In genomic region chr2:187689372-187689771, GRCh38 we compare ENCODE assay signal across 17 cellular contexts.
DNase-seq lines count a peak whose midpoint lies in the region; ATAC-seq and TF ChIP-seq lines count a peak whose summit lies in the region.
"Had no signal": no experiment of that assay in that cellular context is flagged by ENCODE, and none has a peak within 500 bp of the region (broad histone marks: within the 10 kb centered on the region; RNA-seq: fewer than 3 reads in every experiment).

No MANE protein-coding gene starts in this region.

- CTCF ChIA-PET in SK-N-SH (lab: Yijun Ruan, JAX), result no interaction called here

- 0 out of 2 replicates have a peak overlapping the region, but pooled peaks have one; percentile 27 for H2AFZ ChIP-seq in SK-N-SH (ENCODE audit: low read depth)
- H2AFZ ChIP-seq: neural progenitor cell had no signal

- H3K4me3 ChIP-seq in SK-N-SH (ENCODE audit: low read depth in 2 of 2, low read length in 1 of 2) (no peak overlapping the region), fibroblast of villous mesenchyme (ENCODE audit: low read depth, low read length) (no peak overlapping the region), spleen (no peak overlapping the region), body of pancreas (no peak overlapping the region), upper lobe of right lung (no peak overlapping the region)
- H3K4me3 ChIP-seq: neural progenitor cell had no signal

- no peak for TF ChIP-seq RAD21 in SK-N-SH (IDR thresholded peaks at IDR 0.05; ENCODE audit: low read length)

- no peaks in the 10 kb centered on the region for H3K9me2 ChIP-seq in SK-N-SH

- peaks cover 5% of the 10 kb centered on the region for H3F3A ChIP-seq in SK-N-SH (replicated peaks; ENCODE audit: insufficient read depth)

- TF ChIP-seq EP300 in SK-N-SH (IDR thresholded peaks at IDR 0.05; ENCODE audit: borderline replicate concordance in 1 of 2, low read depth in 1 of 2, low read length in 1 of 2), result no peak

- no peaks in the 10 kb centered on the region for H3K79me2 ChIP-seq in SK-N-SH (ENCODE audit: insufficient read depth)

- intact Hi-C loops in spleen (cut with DNase I; ENCODE audit: low total_unique reads), result no loop called here
- intact Hi-C loops in body of pancreas (cut with DNase I), result no loop called here
- intact Hi-C loops in upper lobe of right lung (cut with DNase I), result no loop called here

- H3K4me1 ChIP-seq in SK-N-SH (ENCODE audit: control insufficient read depth in 1 of 2, insufficient read depth in 2 of 2, low read depth in 1 of 2, low read length in 1 of 2) (no peaks in the 10 kb centered on the region; a peak in 1 of 4 replicates), spleen (no peaks in the 10 kb centered on the region), body of pancreas (no peaks in the 10 kb centered on the region), upper lobe of right lung (no peaks in the 10 kb centered on the region)
- H3K4me1 ChIP-seq: neural progenitor cell had no signal

- H4K20me1 ChIP-seq in SK-N-SH (ENCODE audit: insufficient read depth), result no peaks in the 10 kb centered on the region

- H3K9me3 ChIP-seq in SK-N-SH, result no peaks in the 10 kb centered on the region; the same call in 1 of the 2 replicates
- no peaks in the 10 kb centered on the region for H3K9me3 ChIP-seq in spleen
- H3K9me3 ChIP-seq in body of pancreas, result no peaks in the 10 kb centered on the region
- H3K9me3 ChIP-seq in upper lobe of right lung, result no peaks in the 10 kb centered on the region

- TF ChIP-seq POLR2A in spleen (IDR thresholded peaks at IDR 0.05) (no peak), body of pancreas (IDR thresholded peaks at IDR 0.05) (no peak)

- POLR2A ChIA-PET in SK-N-SH (lab: Yijun Ruan, JAX), result no interaction called here

- H3K9ac ChIP-seq in SK-N-SH, result no peak overlapping the region
- H3K9ac ChIP-seq: neural progenitor cell had no signal

- TF ChIP-seq CTCF in SK-N-SH (IDR thresholded peaks at IDR 0.05), result no peak
- TF ChIP-seq CTCF in fibroblast of villous mesenchyme (IDR thresholded peaks at IDR 0.05; ENCODE audit: insufficient read depth, low read depth, low read length), result no peak
- no peak for TF ChIP-seq CTCF in spleen (IDR thresholded peaks at IDR 0.05 in 8 of 11, conservative IDR thresholded peaks at IDR 0.05 in 3 of 11)
- no peak for TF ChIP-seq CTCF in body of pancreas (IDR thresholded peaks at IDR 0.05)
- no peak for TF ChIP-seq CTCF in upper lobe of right lung (IDR thresholded peaks at IDR 0.05)

- H3K27ac ChIP-seq in SK-N-SH (ENCODE audit: low read depth in 2 of 2, low read length in 1 of 2) (no peak overlapping the region), spleen (no peak overlapping the region), body of pancreas (no peak overlapping the region), upper lobe of right lung (no peak overlapping the region)
- H3K27ac ChIP-seq: neural progenitor cell had no signal

- H3K27me3 ChIP-seq in SK-N-SH (ENCODE audit: insufficient read depth) (no peaks in the 10 kb centered on the region), spleen (replicated peaks in 1 of 7) (no peaks in the 10 kb centered on the region), body of pancreas (no peaks in the 10 kb centered on the region), upper lobe of right lung (no peaks in the 10 kb centered on the region)
- H3K27me3 ChIP-seq: neural progenitor cell had no signal

- DNase-seq in AG08395 (ENCODE audit: low spot score) (peak; percentile 23), HS-5 (ENCODE audit: low read depth) (peak; percentile 22), SK-N-SH (no peak), fibroblast of villous mesenchyme (ENCODE audit: low read depth) (peak; percentile 14), spleen (no peak), body of pancreas (no peak), DMS153 treated with DMSO at 0.1 percent for 48 hours (lab: John Stamatoyannopoulos, UW; ENCODE audit: unreplicated experiment) (no peak), upper lobe of right lung (no peak)
- DNase-seq: activated B cell treated with CpG ODN at 0.5 μM for 24 hours; COR-L47; effector CD8-positive, alpha-beta T cell; GOT3; NCI-H2227 treated with DMSO at 0.1 percent for 48 hours; right cardiac atrium; stimulated activated CD8-positive, alpha-beta memory T cell treated with anti-CD3 and anti-CD28 coated beads, Interleukin-4, amount 100 ng/mL, for 48 hours; T-cell had no signal

- H3K36me3 ChIP-seq in SK-N-SH (replicated peaks in 1 of 2; ENCODE audit: control insufficient read depth in 1 of 2, insufficient read depth in 2 of 2, low read length in 1 of 2) (no peaks in the 10 kb centered on the region), spleen (no peaks in the 10 kb centered on the region), body of pancreas (replicated peaks in 1 of 2; ENCODE audit: insufficient read depth in 1 of 2, low read depth in 2 of 2) (no peaks in the 10 kb centered on the region), upper lobe of right lung (no peaks in the 10 kb centered on the region)
- H3K36me3 ChIP-seq: neural progenitor cell had no signal

- H3K4me2 ChIP-seq in SK-N-SH, result no peak overlapping the region
- H3K4me2 ChIP-seq: neural progenitor cell had no signal

- ATAC-seq in body of pancreas (no peak), upper lobe of right lung (no peak)
- ATAC-seq: right cardiac atrium, T-cell had no signal

TF ChIP-seq in SK-N-SH, 30 proteins besides CTCF, POLR2A, EP300 and RAD21:
- TF ChIP-seq FOSL2 (IDR thresholded peaks at IDR 0.05; ENCODE audit: borderline replicate concordance, low read depth) (peak; percentile 50), TAF1 (IDR thresholded peaks at IDR 0.05; ENCODE audit: borderline replicate concordance, low read depth, low read length) (no peak), JUND (IDR thresholded peaks at IDR 0.05) (peak; percentile 52)
TF ChIP-seq in SK-N-SH: peak in this region for 2.

Comparison
In these comparisons a context has a peak if more than half of its experiments do, and no peak if none do; other contexts are left out.
1. DNase-seq: peak in AG08395 (single experiment), HS-5 (single experiment) and fibroblast of villous mesenchyme (single experiment); none in SK-N-SH (single experiment), spleen (single experiment), body of pancreas (0 of 4), DMS153 treated with DMSO at 0.1 percent for 48 hours (single experiment) and upper lobe of right lung (single experiment).